9 cellular contexts compared by ENCODE assay signal in the genomic region with DNA sequence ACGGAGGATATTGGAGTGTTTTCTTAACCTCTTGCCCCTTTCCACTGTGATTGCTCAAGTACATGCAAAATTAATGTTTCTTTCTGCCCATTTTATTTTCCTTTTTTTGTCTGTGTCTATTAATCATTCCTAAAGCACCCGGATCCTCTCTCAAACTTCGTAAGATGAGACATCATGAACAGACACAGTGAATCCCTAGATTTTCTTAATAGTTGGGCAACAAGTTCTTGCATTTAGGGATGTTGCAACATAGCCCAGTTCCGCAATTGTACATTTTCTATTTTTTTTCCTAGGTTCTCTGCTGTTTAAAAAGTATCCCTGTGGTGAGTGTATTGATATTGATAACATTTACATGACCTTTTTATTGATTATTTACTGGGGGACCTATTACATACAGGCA. TPM values are rescaled to one million over a fixed set of nuclear protein-coding genes. Genes with fewer than 3 reads are reported as not detected.
A peak's percentile ranks its signal among the peaks of the same experiment; 100 is the strongest.
DNase-seq lines count a peak whose midpoint lies in the region; ATAC-seq and TF ChIP-seq lines count a peak whose summit lies in the region.
"Had no signal": no experiment of that assay in that cellular context is flagged by ENCODE, and none has a peak within 500 bp of the region (broad histone marks: within the 10 kb centered on the region; RNA-seq: fewer than 3 reads in every experiment).

No MANE protein-coding gene starts in this region.

- CTCF ChIA-PET in SK-N-SH (lab: Yijun Ruan, JAX): interaction anchor here (1.5 to 5.9 kb wide), 4 partner anchors 10 to 92 kb away, joined by 3 to 62 read pairs (median 24); partner anchors contain the start of gene DTX4

- no peak for DNase-seq in SK-N-SH
- peak; percentile 39 for DNase-seq in RKO (ENCODE audit: low spot score)
- DNase-seq in fibroblast of gingiva (ENCODE audit: low read depth): peak; percentile 91
- no peak for DNase-seq in spleen
- no peak for DNase-seq in dedifferentiated amniotic fluid mesenchymal stem cell (ENCODE audit: extremely low spot score)
- DNase-seq in NCI-H526 (lab: John Stamatoyannopoulos, UW): no peak

- H3K9me3 ChIP-seq in SK-N-SH (no peaks in the 10 kb centered on the region), spleen (no peaks in the 10 kb centered on the region)

- H3K36me3 ChIP-seq in SK-N-SH (replicated peaks in 1 of 2; ENCODE audit: control insufficient read depth in 1 of 2, insufficient read depth in 2 of 2, low read length in 1 of 2): peaks cover 0 to 4% of the 10 kb centered on the region in 2 experiments
- H3K36me3 ChIP-seq in spleen: peaks cover 0 to 34% (median 15%) of the 10 kb centered on the region in 6 donors

- WGBS in SK-N-SH (ENCODE audit: low lambda C conversion rate): 67% methylated on average over 4 of the region's 4 CpGs
- WGBS in spleen, 5 donors: 30 to 52% (median 40%) methylated on average over 4 of the region's 4 CpGs

- POLR2A ChIA-PET in SK-N-SH (lab: Yijun Ruan, JAX): no interaction called here

- no peak for TF ChIP-seq RAD21 in SK-N-SH (IDR thresholded peaks at IDR 0.05; ENCODE audit: low read length)

- TF ChIP-seq EP300 in SK-N-SH (IDR thresholded peaks at IDR 0.05; ENCODE audit: borderline replicate concordance in 1 of 2, low read depth in 1 of 2, low read length in 1 of 2): no peak

- H4K20me1 ChIP-seq in SK-N-SH (ENCODE audit: insufficient read depth): no peaks in the 10 kb centered on the region

- no peak for TF ChIP-seq CTCF in SK-N-SH (IDR thresholded peaks at IDR 0.05)
- no peak for TF ChIP-seq CTCF in spleen (IDR thresholded peaks at IDR 0.05 in 8 of 11, conservative IDR thresholded peaks at IDR 0.05 in 3 of 11)

- no peaks in the 10 kb centered on the region for H3K27me3 ChIP-seq in SK-N-SH (ENCODE audit: insufficient read depth)
- no peaks in the 10 kb centered on the region for H3K27me3 ChIP-seq in spleen (replicated peaks in 1 of 7)

- H3K4me1 ChIP-seq in SK-N-SH (ENCODE audit: control insufficient read depth in 1 of 2, insufficient read depth in 2 of 2, low read depth in 1 of 2, low read length in 1 of 2) (peaks cover 2 to 4% of the 10 kb centered on the region in 2 experiments; a peak in 2 of 4 replicates), spleen (peaks cover 11 to 86% (median 58%) of the 10 kb centered on the region in 6 donors)

- H3F3A ChIP-seq in SK-N-SH (replicated peaks; ENCODE audit: insufficient read depth): peaks cover 20% of the 10 kb centered on the region

- H3K4me3 ChIP-seq in SK-N-SH (ENCODE audit: low read depth in 2 of 2, low read length in 1 of 2) (peak overlapping the region in 1 of 2 experiments; percentile 49; a peak in 2 of 4 replicates), spleen (peak overlapping the region in 6 of 8 donors; percentile 52 to 95 (median 66))

- H3K79me2 ChIP-seq in SK-N-SH (ENCODE audit: insufficient read depth): no peaks in the 10 kb centered on the region; the same call in 1 of the 2 replicates

- peak overlapping the region; percentile 71 for H3K4me2 ChIP-seq in SK-N-SH

- H2AFZ ChIP-seq in SK-N-SH (ENCODE audit: low read depth): peak overlapping the region; percentile 75; the same call in 1 of the 2 replicates

- H3K9me2 ChIP-seq in SK-N-SH: no peaks in the 10 kb centered on the region

- H3K9ac ChIP-seq in SK-N-SH: no peak overlapping the region

- no peak for ATAC-seq in SK-N-SH treated with all-trans-retinoic acid at 6 μM for 48 hours
- no peak for ATAC-seq in GM21723 (IDR thresholded peaks at IDR 0.05; ENCODE audit: unreplicated experiment)

- intact Hi-C loops in spleen (cut with DNase I; ENCODE audit: low total_unique reads): no loop called here

- H3K27ac ChIP-seq in SK-N-SH (ENCODE audit: low read depth in 2 of 2, low read length in 1 of 2) (no peak overlapping the region), spleen (peak overlapping the region in 7 of 8 donors; percentile 89 to 98 (median 96))
- H3K27ac ChIP-seq: 22Rv1 had no signal

- no peak for TF ChIP-seq POLR2A in spleen (IDR thresholded peaks at IDR 0.05)

TF ChIP-seq in SK-N-SH, 30 proteins besides CTCF, POLR2A, EP300 and RAD21 (continues in another document):
- TF ChIP-seq GABPA (IDR thresholded peaks at IDR 0.05; ENCODE audit: low read depth) (no peak), ZBTB33 (IDR thresholded peaks at IDR 0.05; ENCODE audit: borderline replicate concordance, low read depth) (no peak), RCOR1 (IDR thresholded peaks at IDR 0.05; ENCODE audit: low read length) (no peak), YY1 (IDR thresholded peaks at IDR 0.05; ENCODE audit: low read depth) (no peak)
- TF ChIP-seq, protein P1, sequence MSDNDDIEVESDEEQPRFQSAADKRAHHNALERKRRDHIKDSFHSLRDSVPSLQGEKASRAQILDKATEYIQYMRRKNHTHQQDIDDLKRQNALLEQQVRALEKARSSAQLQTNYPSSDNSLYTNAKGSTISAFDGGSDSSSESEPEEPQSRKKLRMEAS (IDR thresholded peaks at IDR 0.05; ENCODE audit: low read depth): no peak

TF ChIP-seq in SK-N-SH treated with all-trans-retinoic acid at 6 μM for 48 hours, 23 proteins besides CTCF, POLR2A, EP300 and RAD21:
- TF ChIP-seq BACH2 (CRISPR knock-in tag; IDR thresholded peaks at IDR 0.05; ENCODE audit: borderline replicate concordance) (no peak), ISL1 (CRISPR knock-in tag; IDR thresholded peaks at IDR 0.05) (no peak), SNAI2 (CRISPR knock-in tag; IDR thresholded peaks at IDR 0.05) (no peak)

RNA-seq across cellular contexts. Expression of gene FAM111A, which starts 2.9 kb away (rescaled TPM):
- 5.9 and 8.7 TPM in 2 replicates for polyA plus RNA-seq in SK-N-SH (2012; rRNA removed)
- 5.3 and 5.4 TPM in 2 replicates for polyA plus RNA-seq in SK-N-SH (2012; cell fraction: cytosol; rRNA removed)
- polyA plus RNA-seq in SK-N-SH (2012; cell fraction: nucleus; rRNA removed): 20.5 and 35.0 TPM in 2 replicates
- total RNA-seq in spleen: 100 to 1,000 TPM in 1 of 7 donors, 10 to 100 TPM in 6; 54.7 to 130 (median 67.2) TPM
- 10 to 100 TPM; 28.3 to 60.7 (median 51.4) TPM for polyA plus RNA-seq in spleen

RNA-seq across cellular contexts. Expression of gene DTX4, which starts 26.4 kb away (rescaled TPM):
- polyA plus RNA-seq in SK-N-SH (2012; rRNA removed) (0.02 and 0.05 TPM in 2 replicates), spleen (1 to 10 TPM; 3.9 to 4.9 (median 4.0) TPM)
- 0.04 and 0.08 TPM in 2 replicates for polyA plus RNA-seq in SK-N-SH (2012; cell fraction: cytosol; rRNA removed)
- polyA plus RNA-seq in SK-N-SH (2012; cell fraction: nucleus; rRNA removed): 0.11 and 0.27 TPM in 2 replicates
- total RNA-seq in spleen: 10 to 100 TPM in 5 of 7 donors, 1 to 10 TPM in 2; 8.3 to 19.1 (median 14.4) TPM

RNA-seq across cellular contexts. Expression of gene FAM111B, which starts 38.5 kb away (rescaled TPM):
- 0.94 and 1.0 TPM in 2 replicates for polyA plus RNA-seq in SK-N-SH (2012; rRNA removed)
- polyA plus RNA-seq in SK-N-SH (2012; cell fraction: cytosol; rRNA removed): 1.2 and 1.4 TPM in 2 replicates
- polyA plus RNA-seq in SK-N-SH (2012; cell fraction: nucleus; rRNA removed): 0.36 and 0.49 TPM in 2 replicates
- total RNA-seq in spleen: 1 to 10 TPM; 1.2 to 5.8 (median 3.4) TPM
- polyA plus RNA-seq in spleen: 1 to 10 TPM; 1.1 to 2.7 (median 1.6) TPM

RNA-seq across cellular contexts. Expression of gene GLYATL1B, which starts 59.4 kb away (rescaled TPM):
- polyA plus RNA-seq in SK-N-SH (2012; rRNA removed) (not detected in 2 replicates), spleen (not detected)
- not detected in 2 replicates for polyA plus RNA-seq in SK-N-SH (2012; cell fraction: cytosol; rRNA removed)
- not detected in 2 replicates for polyA plus RNA-seq in SK-N-SH (2012; cell fraction: nucleus; rRNA removed)
- total RNA-seq in spleen: not detected

Comparison
In these comparisons a context has a peak if more than half of its experiments do, and no peak if none do; other contexts are left out.
1. DNase-seq: peak in RKO (single experiment) and fibroblast of gingiva (single experiment); none in SK-N-SH (single experiment), spleen (single experiment), dedifferentiated amniotic fluid mesenchymal stem cell (single experiment) and NCI-H526 (0 of 2).
2. H3K27ac ChIP-seq: peak in spleen (7 of 8); none in SK-N-SH (0 of 2).